Comparison of ENCODE assay signal across 25 cellular contexts in the genomic region with DNA sequence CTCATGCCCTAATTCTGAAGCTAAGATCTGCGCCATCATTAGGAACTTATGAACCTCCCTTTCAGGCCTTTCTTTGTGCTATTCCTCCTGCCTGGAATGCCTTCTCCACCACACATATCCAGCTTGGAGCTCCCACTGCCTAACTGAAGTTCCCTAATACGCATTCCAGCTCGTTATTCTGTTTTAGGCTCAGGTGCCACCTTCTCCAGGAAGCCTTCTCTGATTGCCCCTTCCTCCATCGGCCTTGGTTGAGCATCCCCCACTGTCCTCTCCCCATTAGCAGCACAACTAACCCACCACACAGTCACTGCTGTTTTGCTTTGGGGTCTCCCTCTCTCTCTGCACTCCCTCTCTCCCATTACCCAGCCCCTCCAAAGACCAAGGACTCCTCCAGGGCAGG. TPM values are rescaled to one million over a fixed set of nuclear protein-coding genes. Genes with fewer than 3 reads are reported as not detected.
"Had no signal": no experiment of that assay in that cellular context is flagged by ENCODE, and none has a peak within 500 bp of the region (broad histone marks: within the 10 kb centered on the region; RNA-seq: fewer than 3 reads in every experiment).

No MANE protein-coding gene starts in this region.

- H3K4me1 ChIP-seq: gastrocnemius medialis, right lobe of liver had no signal

- DNase-seq: activated CD4-positive, alpha-beta T cell treated with anti-CD3 and anti-CD28 coated beads, Interleukin-2, amount 50 U/mL, for 4 hours; activated effector memory CD4-positive, alpha-beta T cell treated with Interleukin-2 at 50 U/mL for 16 hours; activated naive CD4-positive, alpha-beta T cell treated with anti-CD3 and anti-CD28 coated beads for 36 hours; activated T-cell treated with anti-CD3 and anti-CD28 coated beads, Interleukin-2, amount 50 U/mL, for 48 hours; amygdala; cerebellar nuclear complex; cortex of kidney; endodermal cell; esophagus squamous epithelium; gastrocnemius medialis; hippocampal formation; left ventricle myocardium superior; mammary epithelial cell; occipital lobe; right lobe of liver; small intestine; stimulated activated CD4-positive, alpha-beta T cell treated with anti-CD3 and anti-CD28 coated beads, Interleukin-15, amount 100 ng/mL, for 24 hours; stimulated activated naive CD4-positive, alpha-beta T cell; T-helper 9 cell; upper lobe of right lung had no signal

- H3K9me3 ChIP-seq: esophagus squamous epithelium, gastrocnemius medialis, right lobe of liver, thoracic aorta, upper lobe of right lung had no signal

- ATAC-seq: gastrocnemius medialis, left ventricle myocardium superior, right lobe of liver, upper lobe of right lung had no signal

- H3K4me3 Mint-ChIP-seq: activated naive CD4-positive, alpha-beta T cell treated with anti-CD3 and anti-CD28 coated beads for 36 hours; endodermal cell had no signal

- H3K4me3 ChIP-seq: esophagus squamous epithelium, gastrocnemius medialis, right lobe of liver, thoracic aorta, upper lobe of right lung had no signal

- H3K36me3 ChIP-seq: esophagus squamous epithelium, gastrocnemius medialis, right lobe of liver, thoracic aorta, upper lobe of right lung had no signal

- H3K27ac ChIP-seq: esophagus squamous epithelium, gastrocnemius medialis, right lobe of liver, thoracic aorta, upper lobe of right lung had no signal

- H3K27me3 ChIP-seq: right lobe of liver, upper lobe of right lung had no signal

- H3K9me3 Mint-ChIP-seq: activated naive CD4-positive, alpha-beta T cell treated with anti-CD3 and anti-CD28 coated beads for 36 hours; endodermal cell had no signal

- H3K27ac Mint-ChIP-seq: activated naive CD4-positive, alpha-beta T cell treated with anti-CD3 and anti-CD28 coated beads for 36 hours; endodermal cell had no signal

RNA-seq across cellular contexts. Expression of gene CRYBB1, which starts 5.2 kb away (rescaled TPM):
- total RNA-seq: activated naive CD4-positive, alpha-beta T cell treated with anti-CD3 and anti-CD28 coated beads for 36 hours; mammary epithelial cell; mononuclear cell; myocyte; T-helper 1 cell treated with Interleukin-12 subunit alpha and Interleukin-12 subunit beta and Interleukin-4 antibody, amounts not matched to agents 30 ng/mL and 1 ng/mL, for 36 hours had no signal
- polyA plus RNA-seq: mammary epithelial cell, neural cell had no signal

RNA-seq across cellular contexts. Expression of gene CRYBA4, which starts 9.1 kb away (rescaled TPM):
- total RNA-seq: activated naive CD4-positive, alpha-beta T cell treated with anti-CD3 and anti-CD28 coated beads for 36 hours; endodermal cell; esophagus squamous epithelium; gastrocnemius medialis; left ventricle myocardium superior; mammary epithelial cell; mononuclear cell; myocyte; occipital lobe; right lobe of liver; thoracic aorta; upper lobe of right lung had no signal
- polyA plus RNA-seq: mammary epithelial cell, neural cell had no signal
